Comparison of ENCODE assay signal across 9 cellular contexts in the genomic region with DNA sequence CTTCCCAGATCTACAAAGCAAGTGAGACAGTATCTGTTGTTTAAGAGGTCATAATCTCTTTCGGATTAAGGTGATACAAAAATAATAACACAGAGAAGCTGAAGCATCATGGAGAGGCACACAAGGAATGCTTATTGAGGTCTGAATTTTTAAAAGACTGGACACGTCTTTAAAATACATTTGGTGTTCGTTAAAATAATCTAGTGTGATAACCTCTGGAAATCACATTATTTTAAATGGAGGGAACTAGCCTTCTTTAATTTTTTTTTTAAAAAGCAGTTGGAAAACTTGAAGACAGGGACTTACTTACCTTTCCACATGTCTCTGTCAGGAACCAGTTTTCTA. TPM values are rescaled to one million over a fixed set of nuclear protein-coding genes. Genes with fewer than 3 reads are reported as not detected.
DNase-seq lines count a peak whose midpoint lies in the region; ATAC-seq and TF ChIP-seq lines count a peak whose summit lies in the region.
"Had no signal": no experiment of that assay in that cellular context is flagged by ENCODE, and none has a peak within 500 bp of the region (broad histone marks: within the 10 kb centered on the region; RNA-seq: fewer than 3 reads in every experiment).

No MANE protein-coding gene starts in this region.

- no peak overlapping the region for H3K27ac Mint-ChIP-seq in activated CD4-positive, alpha-beta memory T cell treated with anti-CD3 and anti-CD28 coated beads, Interleukin-2, amount 10 ng/mL, durations not matched to agents 7 days and 5 days

- H3K4me1 Mint-ChIP-seq in activated CD4-positive, alpha-beta memory T cell treated with anti-CD3 and anti-CD28 coated beads, Interleukin-2, amount 10 ng/mL, durations not matched to agents 7 days and 5 days: peaks cover 34% of the 10 kb centered on the region

- H3K27me3 ChIP-seq in SK-N-SH (ENCODE audit: insufficient read depth) (peaks cover 26% of the 10 kb centered on the region; the same call in 1 of the 2 replicates), iPS DF 6.9 (ENCODE audit: control insufficient read depth, insufficient read depth, low read length) (no peaks in the 10 kb centered on the region; the same call in 1 of the 2 replicates), skeletal muscle tissue (ENCODE audit: control insufficient read depth in 3 of 3, insufficient read depth in 3 of 3, low read length in 3 of 3) (peaks cover 0 to 45% (median 40%) of the 10 kb centered on the region in 3 donors)

- DNase-seq in SK-N-SH (no peak), iPS DF 6.9 (ENCODE audit: low read depth, low spot score) (no peak), posterior cingulate gyrus (no peak)
- DNase-seq in activated CD4-positive, alpha-beta memory T cell treated with anti-CD3 and anti-CD28 coated beads, Interleukin-2, amount 10 ng/mL, durations not matched to agents 7 days and 5 days: no peak
- DNase-seq: Right ventricle myocardium superior had no signal

- ATAC-seq in SK-N-SH treated with all-trans-retinoic acid at 6 μM for 48 hours: no peak
- no peak for ATAC-seq in GM18498 (IDR thresholded peaks at IDR 0.05; ENCODE audit: unreplicated experiment)
- ATAC-seq in GM19324 (IDR thresholded peaks at IDR 0.05; ENCODE audit: low FRiP score, unreplicated experiment): no peak

- CTCF ChIA-PET in SK-N-SH (lab: Yijun Ruan, JAX): interaction anchor here (1.2 to 1.5 kb wide), 2 partner anchors 16 to 74 kb away, joined by 3 to 4 read pairs; no protein-coding TSS in a partner anchor
- CTCF ChIA-PET in activated CD4-positive, alpha-beta memory T cell treated with anti-CD3 and anti-CD28 coated beads, Interleukin-2, amount 10 ng/mL, durations not matched to agents 7 days and 5 days (lab: Charles Lee): interaction anchor here (0.6 to 4.0 kb wide), 5 partner anchors 57 to 622 kb away, joined by 3 to 17 read pairs (median 13); no protein-coding TSS in a partner anchor

- peak overlapping the region; percentile 96 for H3K4me3 Mint-ChIP-seq in activated CD4-positive, alpha-beta memory T cell treated with anti-CD3 and anti-CD28 coated beads, Interleukin-2, amount 10 ng/mL, durations not matched to agents 7 days and 5 days

- 68% methylated on average over 3 of the region's 3 CpGs for WGBS in SK-N-SH (ENCODE audit: low lambda C conversion rate)
- WGBS in iPS DF 6.9 (ENCODE audit: insufficient coverage, insufficient read length): no CpG with 5 or more reads among the region's 3 CpGs

- no peak overlapping the region for H3K9ac ChIP-seq in SK-N-SH
- H3K9ac ChIP-seq in skeletal muscle tissue (ENCODE audit: low read depth in 1 of 3, low read length in 3 of 3): no peak overlapping the region

- no peak for TF ChIP-seq CTCF in SK-N-SH (IDR thresholded peaks at IDR 0.05)

- peaks cover 2% of the 10 kb centered on the region for H3K36me3 Mint-ChIP-seq in activated CD4-positive, alpha-beta memory T cell treated with anti-CD3 and anti-CD28 coated beads, Interleukin-2, amount 10 ng/mL, durations not matched to agents 7 days and 5 days (ENCODE audit: low read depth)

- H3K4me1 ChIP-seq in SK-N-SH (ENCODE audit: control insufficient read depth in 1 of 2, insufficient read depth in 2 of 2, low read depth in 1 of 2, low read length in 1 of 2): peaks cover 0 to 20% of the 10 kb centered on the region in 2 experiments; a peak in 1 of 4 replicates
- no peaks in the 10 kb centered on the region for H3K4me1 ChIP-seq in iPS DF 6.9 (ENCODE audit: control insufficient read depth, insufficient read depth, low read length)
- H3K4me1 ChIP-seq in skeletal muscle tissue (ENCODE audit: control insufficient read depth in 3 of 3, insufficient read depth in 3 of 3, low read length in 3 of 3): peaks cover 25 to 26% (median 25%) of the 10 kb centered on the region in 3 donors

- TF ChIP-seq EP300 in SK-N-SH (IDR thresholded peaks at IDR 0.05; ENCODE audit: borderline replicate concordance in 1 of 2, low read depth in 1 of 2, low read length in 1 of 2): no peak

- intact Hi-C loops in posterior cingulate gyrus (cut with DNase I): loop anchor here (5.0 to 10.0 kb wide), 2 partner anchors 72 to 246 kb away; partner anchors contain the start of gene GCLC

- H3K9me3 ChIP-seq in SK-N-SH (0 out of 2 replicates have a peak, but pooled peaks cover 4% of the 10 kb centered on the region), iPS DF 6.9 (ENCODE audit: control insufficient read depth, insufficient read depth, low read length) (no peaks in the 10 kb centered on the region), skeletal muscle tissue (ENCODE audit: control insufficient read depth in 3 of 3, low read length in 3 of 3) (peaks cover 0 to 8% (median 0%) of the 10 kb centered on the region in 3 donors)

- POLR2A ChIA-PET in SK-N-SH (lab: Yijun Ruan, JAX): no interaction called here
- POLR2A ChIA-PET in activated CD4-positive, alpha-beta memory T cell treated with anti-CD3 and anti-CD28 coated beads, Interleukin-2, amount 10 ng/mL, durations not matched to agents 7 days and 5 days (lab: Charles Lee): interaction anchor here (0.7 to 1.1 kb wide), 4 partner anchors 42 to 1042 kb away, joined by 3 read pairs; no protein-coding TSS in a partner anchor

- peak overlapping the region; percentile 100 for H3K4me2 ChIP-seq in SK-N-SH

- no peaks in the 10 kb centered on the region for H3K9me3 Mint-ChIP-seq in activated CD4-positive, alpha-beta memory T cell treated with anti-CD3 and anti-CD28 coated beads, Interleukin-2, amount 10 ng/mL, durations not matched to agents 7 days and 5 days

- H3K36me3 ChIP-seq in SK-N-SH (replicated peaks in 1 of 2; ENCODE audit: control insufficient read depth in 1 of 2, insufficient read depth in 2 of 2, low read length in 1 of 2) (no peaks in the 10 kb centered on the region), iPS DF 6.9 (ENCODE audit: control insufficient read depth, insufficient read depth, low read length) (no peaks in the 10 kb centered on the region), skeletal muscle tissue (ENCODE audit: control insufficient read depth in 3 of 3, insufficient read depth in 3 of 3, low read length in 3 of 3) (no peaks in the 10 kb centered on the region)

- no peak for TF ChIP-seq RAD21 in SK-N-SH (IDR thresholded peaks at IDR 0.05; ENCODE audit: low read length)

- no peaks in the 10 kb centered on the region for H3K79me2 ChIP-seq in SK-N-SH (ENCODE audit: insufficient read depth)

- H3K9me2 ChIP-seq in SK-N-SH: no peaks in the 10 kb centered on the region

- no peaks in the 10 kb centered on the region for H4K20me1 ChIP-seq in SK-N-SH (ENCODE audit: insufficient read depth)

- no peak overlapping the region for H3K27ac ChIP-seq in SK-N-SH (ENCODE audit: low read depth in 2 of 2, low read length in 1 of 2)
- no peak overlapping the region for H3K27ac ChIP-seq in iPS DF 6.9 (ENCODE audit: low read length)
- no peak overlapping the region for H3K27ac ChIP-seq in skeletal muscle tissue (ENCODE audit: low read depth, low read length)

- H3K4me3 ChIP-seq in SK-N-SH (ENCODE audit: low read depth in 2 of 2, low read length in 1 of 2) (peak overlapping the region; percentile 62 to 97; a peak in 2 of 4 replicates), iPS DF 6.9 (ENCODE audit: low read length) (peak overlapping the region; percentile 91; the same call in 1 of the 2 replicates), skeletal muscle tissue (ENCODE audit: low read length in 3 of 3) (peak overlapping the region in 2 of 3 donors; percentile 83 to 85)

- H3K27me3 Mint-ChIP-seq in activated CD4-positive, alpha-beta memory T cell treated with anti-CD3 and anti-CD28 coated beads, Interleukin-2, amount 10 ng/mL, durations not matched to agents 7 days and 5 days: peaks cover 50% of the 10 kb centered on the region

- peak overlapping the region; percentile 95; the same call in 1 of the 2 replicates for H2AFZ ChIP-seq in SK-N-SH (ENCODE audit: low read depth)

- peaks cover 4% of the 10 kb centered on the region for H3F3A ChIP-seq in SK-N-SH (replicated peaks; ENCODE audit: insufficient read depth)

TF ChIP-seq in SK-N-SH, 30 proteins besides CTCF, POLR2A, EP300 and RAD21 (continues in another document):
- TF ChIP-seq ELF1 (IDR thresholded peaks at IDR 0.05): no peak
- no peak for TF ChIP-seq NRF1 (IDR thresholded peaks at IDR 0.05; ENCODE audit: low read depth, low read length)
- TF ChIP-seq NFIC (IDR thresholded peaks at IDR 0.05; ENCODE audit: borderline replicate concordance): no peak
- TF ChIP-seq PBX3 (IDR thresholded peaks at IDR 0.05): no peak

TF ChIP-seq in SK-N-SH treated with all-trans-retinoic acid at 6 μM for 48 hours, 23 proteins besides CTCF, POLR2A, EP300 and RAD21 (continues in another document):
- TF ChIP-seq ZFP3 (CRISPR knock-in tag; IDR thresholded peaks at IDR 0.05): no peak
- no peak for TF ChIP-seq CSRNP3 (CRISPR knock-in tag; IDR thresholded peaks at IDR 0.05)
- no peak for TF ChIP-seq TOX (CRISPR knock-in tag; IDR thresholded peaks at IDR 0.05; ENCODE audit: borderline replicate concordance)
- no peak for TF ChIP-seq ISL1 (CRISPR knock-in tag; IDR thresholded peaks at IDR 0.05)
- TF ChIP-seq ZFP30 (CRISPR knock-in tag; IDR thresholded peaks at IDR 0.05): no peak
- TF ChIP-seq PPARA (CRISPR knock-in tag; IDR thresholded peaks at IDR 0.05; ENCODE audit: borderline replicate concordance): no peak

RNA-seq across cellular contexts. Expression of gene LRRC1, which starts 1.9 kb away (rescaled TPM):
- 0.76 and 0.84 TPM in 2 replicates for polyA plus RNA-seq in SK-N-SH (2012; rRNA removed)
- polyA plus RNA-seq in SK-N-SH (2012; cell fraction: cytosol; rRNA removed): 0.71 and 0.85 TPM in 2 replicates
- polyA plus RNA-seq in SK-N-SH (2012; cell fraction: nucleus; rRNA removed): 1.7 and 2.0 TPM in 2 replicates
- total RNA-seq in activated CD4-positive, alpha-beta memory T cell treated with anti-CD3 and anti-CD28 coated beads, Interleukin-2, amount 10 ng/mL, durations not matched to agents 7 days and 5 days: 1 to 10 TPM; 4.0 to 4.1 TPM
- 3.7 TPM for total RNA-seq in skeletal muscle tissue
